Comparison of ENCODE assay signal across 29 cellular contexts in the genomic region with DNA sequence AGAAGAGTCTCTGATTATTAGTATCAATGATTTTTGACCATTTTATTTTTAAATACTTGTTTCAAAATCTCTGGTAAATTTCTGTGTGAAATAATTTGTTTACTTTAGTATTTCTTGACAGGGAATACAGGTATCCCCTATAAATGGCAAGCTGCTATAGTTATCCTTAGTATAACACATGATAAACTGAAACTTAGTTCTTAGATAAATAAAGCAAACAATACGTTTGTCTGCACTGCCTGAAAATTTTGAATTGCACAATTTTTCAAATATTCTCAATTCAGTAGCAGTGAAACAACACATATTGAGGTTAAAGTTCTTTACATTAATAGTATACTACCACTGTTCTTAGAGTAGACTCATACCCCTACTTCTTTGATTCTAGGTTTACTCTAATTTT.
"Had no signal": no experiment of that assay in that cellular context is flagged by ENCODE, and none has a peak within 500 bp of the region (broad histone marks: within the 10 kb centered on the region; RNA-seq: fewer than 3 reads in every experiment).

No MANE protein-coding gene starts in this region.

- H3K4me3 Mint-ChIP-seq: activated CD4-positive, alpha-beta T cell treated with anti-CD3 and anti-CD28 coated beads for 36 hours; activated CD8-positive, alpha-beta memory T cell treated with anti-CD3 and anti-CD28 coated beads, Interleukin-2, amount 10 ng/mL, durations not matched to agents 7 days and 5 days; activated CD8-positive, alpha-beta T cell treated with anti-CD3 and anti-CD28 coated beads, Interleukin-2, amount 10 ng/mL, durations not matched to agents 7 days and 5 days; activated naive CD4-positive, alpha-beta T cell treated with anti-CD3 and anti-CD28 coated beads, Interleukin-2, amount 50 U/mL, for 24 hours; stimulated activated memory B cell treated with anti-CD40 and anti-IgM and Interleukin-4, amounts not matched to agents 10 μg/mL and 1 μg/mL and 100 μg/mL, for 72 hours; stimulated activated naive CD8-positive, alpha-beta T cell treated with anti-CD3 and anti-CD28 coated beads, Interleukin-15, amount 100 ng/mL, for 72 hours had no signal

- FAIRE-seq: endometrium, islet of Langerhans had no signal

- H3K4me1 ChIP-seq: breast epithelium, colonic mucosa had no signal

- H3K27me3 ChIP-seq: breast epithelium, colonic mucosa, esophagus squamous epithelium, ovary, thyroid gland, upper lobe of left lung, vagina had no signal

- ATAC-seq: activated CD4-positive, alpha-beta T cell treated with anti-CD3 and anti-CD28 coated beads for 36 hours; activated CD8-positive, alpha-beta memory T cell treated with anti-CD3 and anti-CD28 coated beads, Interleukin-2, amount 10 ng/mL, durations not matched to agents 7 days and 5 days; activated CD8-positive, alpha-beta T cell treated with anti-CD3 and anti-CD28 coated beads, Interleukin-2, amount 10 ng/mL, durations not matched to agents 7 days and 5 days; left ventricle myocardium superior; mucosa of descending colon; stimulated activated memory B cell treated with anti-CD40 and anti-IgM and Interleukin-4, amounts not matched to agents 10 μg/mL and 1 μg/mL and 100 μg/mL, for 72 hours; stimulated activated naive CD8-positive, alpha-beta T cell treated with anti-CD3 and anti-CD28 coated beads, Interleukin-15, amount 100 ng/mL, for 72 hours had no signal

- H3K4me3 ChIP-seq: breast epithelium, colonic mucosa, esophagus squamous epithelium, mucosa of descending colon, ovary, prostate gland, thyroid gland, upper lobe of left lung, vagina had no signal

- H3K36me3 ChIP-seq: breast epithelium, colonic mucosa, esophagus squamous epithelium, ovary, prostate gland, thyroid gland, upper lobe of left lung, vagina had no signal

- H3K9me3 Mint-ChIP-seq: activated naive CD4-positive, alpha-beta T cell treated with anti-CD3 and anti-CD28 coated beads, Interleukin-2, amount 50 U/mL, for 24 hours; activated T-helper 2 cell treated with anti-CD3 and anti-CD28 coated beads, Interferon-gamma antibody, Interleukin-2, Interleukin-4, amounts not matched to agents 10 μg/mL and 5 μg/mL and 100 μg/mL, durations not matched to agents 14 hours and 24 hours and 36 hours; stimulated activated memory B cell treated with anti-CD40 and anti-IgM and Interleukin-4, amounts not matched to agents 10 μg/mL and 1 μg/mL and 100 μg/mL, for 72 hours had no signal

- H3K27me3 Mint-ChIP-seq: activated CD4-positive, alpha-beta T cell treated with anti-CD3 and anti-CD28 coated beads for 36 hours; activated CD8-positive, alpha-beta memory T cell treated with anti-CD3 and anti-CD28 coated beads, Interleukin-2, amount 10 ng/mL, durations not matched to agents 7 days and 5 days; activated naive CD4-positive, alpha-beta T cell treated with anti-CD3 and anti-CD28 coated beads, Interleukin-2, amount 50 U/mL, for 24 hours; stimulated activated memory B cell treated with anti-CD40 and anti-IgM and Interleukin-4, amounts not matched to agents 10 μg/mL and 1 μg/mL and 100 μg/mL, for 72 hours; stimulated activated naive CD8-positive, alpha-beta T cell treated with anti-CD3 and anti-CD28 coated beads, Interleukin-15, amount 100 ng/mL, for 72 hours had no signal

- DNase-seq: activated CD4-positive, alpha-beta T cell treated with anti-CD3 and anti-CD28 coated beads for 36 hours; activated CD4-positive, CD25-positive, alpha-beta regulatory T cell; activated CD8-positive, alpha-beta memory T cell treated with anti-CD3 and anti-CD28 coated beads, Interleukin-2, amount 10 ng/mL, durations not matched to agents 7 days and 5 days; activated CD8-positive, alpha-beta T cell treated with anti-CD3 and anti-CD28 coated beads, Interleukin-2, amount 10 ng/mL, durations not matched to agents 7 days and 5 days; activated T-cell treated with anti-CD3 and anti-CD28 coated beads, Interleukin-2, amount 50 U/mL, for 48 hours; colonic mucosa; effector CD8-positive, alpha-beta T cell; esophagus squamous epithelium; foreskin melanocyte; left ventricle myocardium superior; mucosa of descending colon; ovary; retina; stimulated activated CD4-positive, alpha-beta T cell treated with anti-CD3 and anti-CD28 coated beads, Interleukin-1b, Interleukin-23, amount 100 ng/mL, for 48 hours; stimulated activated CD4-positive, alpha-beta T cell treated with anti-CD3 and anti-CD28 coated beads, Interleukin-4, amount 100 ng/mL, for 4 hours; stimulated activated CD8-positive, alpha-beta memory T cell treated with anti-CD3 and anti-CD28 coated beads, Interleukin-4, amount 100 ng/mL, for 48 hours; stimulated activated naive CD8-positive, alpha-beta T cell treated with anti-CD3 and anti-CD28 coated beads, Interleukin-15, amount 100 ng/mL, for 72 hours; thyroid gland; upper lobe of left lung had no signal

- H3K27ac ChIP-seq: breast epithelium, colonic mucosa, epithelial cell of prostate, esophagus squamous epithelium, ovary, prostate gland, thyroid gland, upper lobe of left lung, vagina had no signal

- H3K27ac Mint-ChIP-seq: activated CD8-positive, alpha-beta memory T cell treated with anti-CD3 and anti-CD28 coated beads, Interleukin-2, amount 10 ng/mL, durations not matched to agents 7 days and 5 days; activated CD8-positive, alpha-beta T cell treated with anti-CD3 and anti-CD28 coated beads, Interleukin-2, amount 10 ng/mL, durations not matched to agents 7 days and 5 days; activated T-helper 2 cell treated with anti-CD3 and anti-CD28 coated beads, Interferon-gamma antibody, Interleukin-2, Interleukin-4, amounts not matched to agents 10 μg/mL and 5 μg/mL and 100 μg/mL, durations not matched to agents 14 hours and 24 hours and 36 hours; stimulated activated memory B cell treated with anti-CD40 and anti-IgM and Interleukin-4, amounts not matched to agents 10 μg/mL and 1 μg/mL and 100 μg/mL, for 72 hours; stimulated activated naive CD8-positive, alpha-beta T cell treated with anti-CD3 and anti-CD28 coated beads, Interleukin-15, amount 100 ng/mL, for 72 hours had no signal

- H3K9me3 ChIP-seq: breast epithelium, colonic mucosa, esophagus squamous epithelium, mucosa of descending colon, ovary, prostate gland, thyroid gland, upper lobe of left lung, vagina had no signal

- H3K4me2 ChIP-seq: smooth muscle cell had no signal
